23 cellular contexts compared by ENCODE assay signal in the genomic region with DNA sequence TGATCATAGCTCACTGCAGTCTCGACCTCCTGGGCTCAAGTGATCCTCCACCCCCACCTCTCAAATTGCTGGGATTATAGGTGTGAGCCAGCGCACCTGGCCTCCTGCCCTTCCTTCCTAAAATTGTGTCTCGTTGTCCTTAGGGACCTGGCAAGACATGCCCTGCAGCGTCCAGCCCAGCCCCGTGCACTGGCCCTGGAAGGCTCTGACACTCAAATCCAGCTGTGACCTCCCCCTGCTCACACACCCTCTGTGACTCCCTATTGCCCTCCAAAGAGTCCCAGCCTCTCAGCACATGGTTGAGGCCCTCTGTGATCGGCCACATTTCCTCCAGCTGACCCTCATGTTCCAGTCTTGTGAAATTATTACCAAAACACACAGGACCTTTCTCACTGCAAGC. TPM values are rescaled to one million over a fixed set of nuclear protein-coding genes. Genes with fewer than 3 reads are reported as not detected.
DNase-seq lines count a peak whose midpoint lies in the region; ATAC-seq, FAIRE-seq and TF ChIP-seq lines count a peak whose summit lies in the region.
"Had no signal": no experiment of that assay in that cellular context is flagged by ENCODE, and none has a peak within 500 bp of the region (broad histone marks: within the 10 kb centered on the region; RNA-seq: fewer than 3 reads in every experiment).

No MANE protein-coding gene starts in this region.

- BruUV-seq in Calu3 (replicated peaks; lab: Mats Ljungman, UMichigan) = no TSS peak

- DNase-seq in activated naive CD8-positive, alpha-beta T cell treated with anti-CD3 and anti-CD28 coated beads for 36 hours = no peak
- DNase-seq in activated naive CD8-positive, alpha-beta T cell treated with anti-CD3 and anti-CD28 coated beads, Interleukin-2, amount 50 U/mL, for 24 hours = no peak
- DNase-seq in HFFc6 = no peak
- DNase-seq in mesothelial cell of epicardium (ENCODE audit: low spot score in 2 of 2, unreplicated experiment in 2 of 2) = no peak
- no peak for DNase-seq in type B pancreatic cell (ENCODE audit: extremely low spot score, unreplicated experiment)
- DNase-seq in Calu3 = no peak
- DNase-seq in endothelial cell (ENCODE audit: low spot score) = no peak
- no peak for DNase-seq in HTR-8/SVneo (ENCODE audit: insufficient read length, low spot score)
- DNase-seq: 8988T; EL; GF-D8; GOT3; KG1; NCI-H1092 treated with DMSO at 0.1 percent for 48 hours; NCI-H1436 treated with DMSO at 0.1 percent for 48 hours; NCI-H1930; NCI-H226; NCI-H510A treated with DMSO at 0.1 percent for 48 hours; NCI-H748 treated with DMSO at 0.1 percent for 48 hours; NK-92 treated with Interleukin-12 subunit alpha and Interleukin-12 subunit beta, amount 100 ng/mL, for 24 hours; Peyer's patch; SJCRH30 had no signal

- H3K36me3 Mint-ChIP-seq in activated naive CD8-positive, alpha-beta T cell treated with anti-CD3 and anti-CD28 coated beads for 36 hours = peaks cover 17% of the 10 kb centered on the region
- H3K36me3 Mint-ChIP-seq in activated naive CD8-positive, alpha-beta T cell treated with anti-CD3 and anti-CD28 coated beads, Interleukin-2, amount 50 U/mL, for 24 hours (ENCODE audit: low read depth) = peaks cover 9% of the 10 kb centered on the region
- H3K36me3 Mint-ChIP-seq in HFFc6 (ENCODE audit: low read depth) (peaks cover 9% of the 10 kb centered on the region; the same call in 1 of the 2 replicates), mesothelial cell of epicardium (peaks cover 12% of the 10 kb centered on the region), type B pancreatic cell (peaks cover 8% of the 10 kb centered on the region), Calu3 (ENCODE audit: insufficient read depth, unreplicated experiment) (peaks cover 15% of the 10 kb centered on the region), endothelial cell (ENCODE audit: low read depth, unreplicated experiment) (peaks cover 10% of the 10 kb centered on the region)

- no peak overlapping the region for H3K4me3 Mint-ChIP-seq in activated naive CD8-positive, alpha-beta T cell treated with anti-CD3 and anti-CD28 coated beads for 36 hours
- H3K4me3 Mint-ChIP-seq in activated naive CD8-positive, alpha-beta T cell treated with anti-CD3 and anti-CD28 coated beads, Interleukin-2, amount 50 U/mL, for 24 hours = no peak overlapping the region
- H3K4me3 Mint-ChIP-seq in HFFc6 = no peak overlapping the region
- no peak overlapping the region for H3K4me3 Mint-ChIP-seq in mesothelial cell of epicardium
- H3K4me3 Mint-ChIP-seq in type B pancreatic cell = peak overlapping the region; percentile 17
- no peak overlapping the region for H3K4me3 Mint-ChIP-seq in Calu3 (ENCODE audit: low read depth, unreplicated experiment)
- H3K4me3 Mint-ChIP-seq in endothelial cell (ENCODE audit: unreplicated experiment) = no peak overlapping the region

- CTCF ChIA-PET in Calu3 (lab: Charles Lee) = interaction anchor here (0.7 kb wide), 1 partner anchor 293 kb away, joined by 6 read pairs; no protein-coding TSS in a partner anchor

- H3K9me3 Mint-ChIP-seq in activated naive CD8-positive, alpha-beta T cell treated with anti-CD3 and anti-CD28 coated beads for 36 hours = no peaks in the 10 kb centered on the region
- no peaks in the 10 kb centered on the region for H3K9me3 Mint-ChIP-seq in activated naive CD8-positive, alpha-beta T cell treated with anti-CD3 and anti-CD28 coated beads, Interleukin-2, amount 50 U/mL, for 24 hours
- H3K9me3 Mint-ChIP-seq in HFFc6 (no peaks in the 10 kb centered on the region), mesothelial cell of epicardium (no peaks in the 10 kb centered on the region), type B pancreatic cell (no peaks in the 10 kb centered on the region), Calu3 (ENCODE audit: low read depth, unreplicated experiment) (no peaks in the 10 kb centered on the region), endothelial cell (ENCODE audit: unreplicated experiment) (no peaks in the 10 kb centered on the region)

- ATAC-seq in activated naive CD8-positive, alpha-beta T cell treated with anti-CD3 and anti-CD28 coated beads, Interleukin-2, amount 50 U/mL, for 24 hours = no peak

- peaks cover under 1% of the 10 kb centered on the region for H3K27me3 Mint-ChIP-seq in activated naive CD8-positive, alpha-beta T cell treated with anti-CD3 and anti-CD28 coated beads for 36 hours
- peaks cover under 1% of the 10 kb centered on the region for H3K27me3 Mint-ChIP-seq in activated naive CD8-positive, alpha-beta T cell treated with anti-CD3 and anti-CD28 coated beads, Interleukin-2, amount 50 U/mL, for 24 hours
- H3K27me3 Mint-ChIP-seq in HFFc6 (ENCODE audit: insufficient read depth) (peaks cover 11% of the 10 kb centered on the region), mesothelial cell of epicardium (ENCODE audit: low read depth) (no peaks in the 10 kb centered on the region), type B pancreatic cell (no peaks in the 10 kb centered on the region), Calu3 (ENCODE audit: unreplicated experiment) (no peaks in the 10 kb centered on the region), endothelial cell (ENCODE audit: unreplicated experiment) (peaks cover 12% of the 10 kb centered on the region)

- peaks cover 14% of the 10 kb centered on the region for H3K4me1 Mint-ChIP-seq in activated naive CD8-positive, alpha-beta T cell treated with anti-CD3 and anti-CD28 coated beads for 36 hours
- H3K4me1 Mint-ChIP-seq in activated naive CD8-positive, alpha-beta T cell treated with anti-CD3 and anti-CD28 coated beads, Interleukin-2, amount 50 U/mL, for 24 hours = peaks cover 22% of the 10 kb centered on the region
- H3K4me1 Mint-ChIP-seq in HFFc6 (ENCODE audit: low read depth) (peaks cover 15% of the 10 kb centered on the region), mesothelial cell of epicardium (peaks cover 16% of the 10 kb centered on the region), type B pancreatic cell (ENCODE audit: unreplicated experiment) (peaks cover 12% of the 10 kb centered on the region), Calu3 (ENCODE audit: low read depth, unreplicated experiment) (peaks cover 8% of the 10 kb centered on the region), endothelial cell (ENCODE audit: unreplicated experiment) (peaks cover 9% of the 10 kb centered on the region)

- no peak for FAIRE-seq in HTR-8/SVneo (lab: Jason Lieb, UNC)
- FAIRE-seq: GM19239 had no signal

- TF ChIP-seq CTCF in HFFc6 (IDR thresholded peaks at IDR 0.05) = no peak
- no peak for TF ChIP-seq CTCF in mesothelial cell of epicardium (IDR thresholded peaks at IDR 0.05; ENCODE audit: unreplicated experiment)
- TF ChIP-seq CTCF in type B pancreatic cell (conservative IDR thresholded peaks at IDR 0.05) = no peak
- no peak for TF ChIP-seq CTCF in Calu3 (IDR thresholded peaks at IDR 0.05; ENCODE audit: unreplicated experiment)
- TF ChIP-seq CTCF in endothelial cell (IDR thresholded peaks at IDR 0.05; ENCODE audit: unreplicated experiment) = no peak

- intact Hi-C loops in Calu3 (cut with micrococcal nuclease; ENCODE audit: unreplicated experiment) = no loop called here

- H3K27ac Mint-ChIP-seq in activated naive CD8-positive, alpha-beta T cell treated with anti-CD3 and anti-CD28 coated beads for 36 hours = peak overlapping the region; percentile 62
- H3K27ac Mint-ChIP-seq in activated naive CD8-positive, alpha-beta T cell treated with anti-CD3 and anti-CD28 coated beads, Interleukin-2, amount 50 U/mL, for 24 hours = no peak overlapping the region
- H3K27ac Mint-ChIP-seq in HFFc6 (peak overlapping the region; percentile 20; the same call in 1 of the 2 replicates), mesothelial cell of epicardium (peak overlapping the region; percentile 10), type B pancreatic cell (no peak overlapping the region), Calu3 (ENCODE audit: unreplicated experiment) (no peak overlapping the region), endothelial cell (ENCODE audit: unreplicated experiment) (no peak overlapping the region)

RNA-seq across cellular contexts. Expression of gene MPV17L2, which starts 4.9 kb away (rescaled TPM):
- total RNA-seq in activated naive CD8-positive, alpha-beta T cell treated with anti-CD3 and anti-CD28 coated beads for 36 hours = 10 to 100 TPM; 15.2 to 16.7 TPM
- 10 to 100 TPM in 5 of 6 experiments, 1 to 10 TPM in 1; 9.7 to 14.9 (median 13.1) TPM for total RNA-seq in HFFc6 (2021; fragmentation: NEBNext Ultra II Directional; extraction: Animal tissue kit (Norgen Biotek cat#: 25700))
- total RNA-seq in mesothelial cell of epicardium = 7.7 to 9.5 TPM (median 8.2 TPM) in 3 replicates
- 10.2 and 11.6 TPM in 2 replicates for total RNA-seq in type B pancreatic cell (ENCODE audit: low replicate concordance)
- total RNA-seq in Calu3 (2022) = 10.9 and 11.5 TPM in 2 replicates
- total RNA-seq in endothelial cell (ENCODE audit: unreplicated experiment) = 17.7 TPM

RNA-seq across cellular contexts. Expression of gene RAB3A, which starts 5.9 kb away (rescaled TPM):
- 1 to 10 TPM; 3.2 to 3.9 TPM for total RNA-seq in activated naive CD8-positive, alpha-beta T cell treated with anti-CD3 and anti-CD28 coated beads for 36 hours
- total RNA-seq in HFFc6 (2021; fragmentation: NEBNext Ultra II Directional; extraction: Animal tissue kit (Norgen Biotek cat#: 25700)) = 1 to 10 TPM; 6.1 to 9.0 (median 7.3) TPM
- total RNA-seq in mesothelial cell of epicardium (5.9 to 6.7 TPM (median 6.4 TPM) in 3 replicates), type B pancreatic cell (ENCODE audit: low replicate concordance) (6.7 and 8.7 TPM in 2 replicates), Calu3 (2022) (1.9 TPM in 2 replicates), endothelial cell (ENCODE audit: unreplicated experiment) (3.1 TPM)

RNA-seq across cellular contexts. Expression of gene IFI30, which starts 24.3 kb away (rescaled TPM):
- 10 to 100 TPM; 24.7 to 28.1 TPM for total RNA-seq in activated naive CD8-positive, alpha-beta T cell treated with anti-CD3 and anti-CD28 coated beads for 36 hours
- 1 to 10 TPM; 4.9 to 9.0 (median 6.0) TPM for total RNA-seq in HFFc6 (2021; fragmentation: NEBNext Ultra II Directional; extraction: Animal tissue kit (Norgen Biotek cat#: 25700))
- 0.32 to 2.0 TPM (median 0.36 TPM) in 3 replicates for total RNA-seq in mesothelial cell of epicardium
- total RNA-seq in type B pancreatic cell (ENCODE audit: low replicate concordance) = 20.2 and 22.8 TPM in 2 replicates
- total RNA-seq in Calu3 (2022) = 22.4 and 41.8 TPM in 2 replicates
- total RNA-seq in endothelial cell (ENCODE audit: unreplicated experiment) = not detected

RNA-seq across cellular contexts. Expression of gene PDE4C, which starts 28.3 kb away (rescaled TPM):
- total RNA-seq in activated naive CD8-positive, alpha-beta T cell treated with anti-CD3 and anti-CD28 coated beads for 36 hours = not detected
- under 1 TPM in 1 of 6 experiments, not detected in 5; 0.14 TPM for total RNA-seq in HFFc6 (2021; fragmentation: NEBNext Ultra II Directional; extraction: Animal tissue kit (Norgen Biotek cat#: 25700))
- total RNA-seq in mesothelial cell of epicardium (0.70 to 1.4 TPM (median 0.93 TPM) in 3 replicates), type B pancreatic cell (ENCODE audit: low replicate concordance) (0.33 and 0.89 TPM in 2 replicates), Calu3 (2022) (0.90 and 2.4 TPM in 2 replicates), endothelial cell (ENCODE audit: unreplicated experiment) (0.85 TPM)

RNA-seq across cellular contexts. Expression of gene PIK3R2, which starts 45.0 kb away (rescaled TPM):
- 10 to 100 TPM; 18.5 to 21.1 TPM for total RNA-seq in activated naive CD8-positive, alpha-beta T cell treated with anti-CD3 and anti-CD28 coated beads for 36 hours
- 10 to 100 TPM; 51.9 to 66.1 (median 56.0) TPM for total RNA-seq in HFFc6 (2021; fragmentation: NEBNext Ultra II Directional; extraction: Animal tissue kit (Norgen Biotek cat#: 25700))
- 90.4 to 95.5 TPM (median 94.7 TPM) in 3 replicates for total RNA-seq in mesothelial cell of epicardium
- 41.4 and 47.0 TPM in 2 replicates for total RNA-seq in type B pancreatic cell (ENCODE audit: low replicate concordance)
- 22.5 and 23.2 TPM in 2 replicates for total RNA-seq in Calu3 (2022)
- total RNA-seq in endothelial cell (ENCODE audit: unreplicated experiment) = 28.0 TPM

Comparison
In these comparisons a context has a peak if more than half of its experiments do, and no peak if none do; other contexts are left out.
1. H3K27ac Mint-ChIP-seq: peak in activated naive CD8-positive, alpha-beta T cell treated with anti-CD3 and anti-CD28 coated beads for 36 hours (single experiment), HFFc6 (single experiment) and mesothelial cell of epicardium (single experiment); none in activated naive CD8-positive, alpha-beta T cell treated with anti-CD3 and anti-CD28 coated beads, Interleukin-2, amount 50 U/mL, for 24 hours (single experiment), type B pancreatic cell (single experiment), Calu3 (single experiment) and endothelial cell (single experiment).